ENCODE assay signal across 8 cellular contexts in genomic region chr15:60478633-60479360, GRCh38. TPM values are rescaled to one million over a fixed set of nuclear protein-coding genes. Genes with fewer than 3 reads are reported as not detected.
A peak's percentile ranks its signal among the peaks of the same experiment; 100 is the strongest.
DNase-seq lines count a peak whose midpoint lies in the region; ATAC-seq lines count a peak whose summit lies in the region.

A gene with protein sequence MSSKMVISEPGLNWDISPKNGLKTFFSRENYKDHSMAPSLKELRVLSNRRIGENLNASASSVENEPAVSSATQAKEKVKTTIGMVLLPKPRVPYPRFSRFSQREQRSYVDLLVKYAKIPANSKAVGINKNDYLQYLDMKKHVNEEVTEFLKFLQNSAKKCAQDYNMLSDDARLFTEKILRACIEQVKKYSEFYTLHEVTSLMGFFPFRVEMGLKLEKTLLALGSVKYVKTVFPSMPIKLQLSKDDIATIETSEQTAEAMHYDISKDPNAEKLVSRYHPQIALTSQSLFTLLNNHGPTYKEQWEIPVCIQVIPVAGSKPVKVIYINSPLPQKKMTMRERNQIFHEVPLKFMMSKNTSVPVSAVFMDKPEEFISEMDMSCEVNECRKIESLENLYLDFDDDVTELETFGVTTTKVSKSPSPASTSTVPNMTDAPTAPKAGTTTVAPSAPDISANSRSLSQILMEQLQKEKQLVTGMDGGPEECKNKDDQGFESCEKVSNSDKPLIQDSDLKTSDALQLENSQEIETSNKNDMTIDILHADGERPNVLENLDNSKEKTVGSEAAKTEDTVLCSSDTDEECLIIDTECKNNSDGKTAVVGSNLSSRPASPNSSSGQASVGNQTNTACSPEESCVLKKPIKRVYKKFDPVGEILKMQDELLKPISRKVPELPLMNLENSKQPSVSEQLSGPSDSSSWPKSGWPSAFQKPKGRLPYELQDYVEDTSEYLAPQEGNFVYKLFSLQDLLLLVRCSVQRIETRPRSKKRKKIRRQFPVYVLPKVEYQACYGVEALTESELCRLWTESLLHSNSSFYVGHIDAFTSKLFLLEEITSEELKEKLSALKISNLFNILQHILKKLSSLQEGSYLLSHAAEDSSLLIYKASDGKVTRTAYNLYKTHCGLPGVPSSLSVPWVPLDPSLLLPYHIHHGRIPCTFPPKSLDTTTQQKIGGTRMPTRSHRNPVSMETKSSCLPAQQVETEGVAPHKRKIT (minus strand): TSS chr15:60479142. CDS start chr15:60477977, 1,165 bp downstream.

- H3K4me3 ChIP-seq in effector memory CD4-positive, alpha-beta T cell (ENCODE audit: insufficient read depth, low read depth, low read length, poor library complexity, severe bottlenecking), result peak within 1 kb of the TSS; percentile 86

- POLR2A ChIA-PET in activated CD8-positive, alpha-beta memory T cell treated with anti-CD3 and anti-CD28 coated beads for 36 hours (lab: Charles Lee), result interaction anchor here (0.9 to 1.3 kb wide), 3 partner anchors 42 to 116 kb away, joined by 4 to 15 read pairs (median 9); partner anchors contain the start of gene ANXA2

- H3K9me3 ChIP-seq in effector memory CD4-positive, alpha-beta T cell (ENCODE audit: control insufficient read depth, low read length), result no peaks in the 10 kb centered on the region

- peak within 1 kb of the TSS; percentile 86 for H3K27ac ChIP-seq in effector memory CD4-positive, alpha-beta T cell (ENCODE audit: insufficient read depth, low read length, poor library complexity, severe bottlenecking)

- no peaks in the 10 kb centered on the region for H3K27me3 ChIP-seq in effector memory CD4-positive, alpha-beta T cell (replicated peaks; ENCODE audit: control insufficient read depth, insufficient read depth, low read length, poor library complexity, severe bottlenecking)

- CTCF ChIA-PET in activated CD8-positive, alpha-beta memory T cell treated with anti-CD3 and anti-CD28 coated beads for 36 hours (lab: Charles Lee), result no interaction called here

- peak; percentile 93 for DNase-seq in CMK (ENCODE audit: low read depth)
- peak; percentile 68 for DNase-seq in HS-5 (ENCODE audit: low read depth)
- peak; percentile 98 for DNase-seq in NK-92 treated with Interleukin-12 subunit alpha and Interleukin-12 subunit beta, amount 100 ng/mL, for 24 hours (lab: John Stamatoyannopoulos, UW)
- peak; percentile 91 to 95 (median 95) for DNase-seq in effector memory CD4-positive, alpha-beta T cell
- peak; percentile 95 for DNase-seq in lung microvascular endothelial cell (ENCODE audit: low read depth in 2 of 2)
- DNase-seq in stimulated activated CD4-positive, alpha-beta T cell treated with anti-CD3 and anti-CD28 coated beads, TNF-alpha, amount 100 ng/mL, for 48 hours (ENCODE audit: low read depth in 3 of 3), result peak; percentile 91 to 98 (median 94)

- ATAC-seq in GM19468 (IDR thresholded peaks at IDR 0.05; ENCODE audit: extremely low read depth, unreplicated experiment), result peak; percentile 84

- peaks cover 10% of the 10 kb centered on the region for H3K36me3 ChIP-seq in effector memory CD4-positive, alpha-beta T cell (ENCODE audit: control insufficient read depth, insufficient read depth, low read length)

- H3K4me1 ChIP-seq in effector memory CD4-positive, alpha-beta T cell (ENCODE audit: control insufficient read depth, insufficient read depth, low read length, poor library complexity, severe bottlenecking), result peaks cover 23% of the 10 kb centered on the region

RNA-seq across cellular contexts. Expression of the gene that starts here (rescaled TPM):
- total RNA-seq in activated CD8-positive, alpha-beta memory T cell treated with anti-CD3 and anti-CD28 coated beads for 36 hours, result 10 to 100 TPM; 59.9 to 61.3 TPM
- total RNA-seq in lung microvascular endothelial cell, result 24.6 and 32.7 TPM in 2 replicates

Comparison
In these comparisons a context has a peak if more than half of its experiments do, and no peak if none do; other contexts are left out.
1. Peak in every context shown above with its lines: DNase-seq, ATAC-seq, H3K4me3 ChIP-seq and H3K27ac ChIP-seq.